1 cellular context compared by ENCODE assay signal in the genomic region with DNA sequence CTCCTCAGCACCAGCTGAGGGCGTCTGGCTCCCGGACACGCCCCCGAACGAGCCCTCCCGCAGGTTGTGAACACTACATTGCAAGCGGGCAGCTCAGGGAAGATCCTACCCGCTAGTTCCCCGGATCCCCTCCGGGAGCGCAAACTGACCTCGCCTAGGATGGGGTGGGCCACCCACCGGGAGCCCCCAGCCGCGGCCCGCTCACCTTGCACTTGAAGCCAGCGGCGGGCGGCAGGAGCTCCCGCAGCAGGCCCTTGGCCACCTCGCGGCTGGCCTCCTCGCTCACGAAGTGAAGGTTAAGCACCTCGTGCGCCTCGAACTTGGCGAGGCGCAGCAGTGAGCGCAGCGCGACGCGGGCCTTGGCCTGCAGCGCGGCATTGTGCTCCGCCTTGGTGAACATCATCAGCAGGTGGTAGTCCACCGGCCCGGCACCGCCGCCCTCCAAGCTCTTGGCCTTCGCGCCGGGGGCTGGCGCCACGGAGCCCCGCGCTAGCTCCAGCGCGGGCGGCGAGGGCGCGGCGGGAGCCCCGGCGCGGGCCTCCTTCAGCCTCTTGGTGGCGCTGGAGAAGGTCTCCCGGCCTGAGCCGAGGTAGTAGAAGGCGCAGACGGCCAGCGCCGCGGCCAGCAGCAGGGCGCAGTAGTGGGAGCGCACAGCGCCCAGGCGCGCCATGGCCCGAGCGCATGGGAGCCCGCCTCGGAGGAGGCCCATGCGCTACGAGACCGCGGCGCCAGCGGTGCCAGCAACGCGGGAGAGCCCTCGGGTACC.
TF ChIP-seq lines count a peak whose summit lies in the region.

No MANE protein-coding gene starts in this region.

TF ChIP-seq in K562, 482 proteins besides CTCF, POLR2A, EP300 and RAD21 (continued from another document and continues in another):
- TF ChIP-seq, protein P1, sequence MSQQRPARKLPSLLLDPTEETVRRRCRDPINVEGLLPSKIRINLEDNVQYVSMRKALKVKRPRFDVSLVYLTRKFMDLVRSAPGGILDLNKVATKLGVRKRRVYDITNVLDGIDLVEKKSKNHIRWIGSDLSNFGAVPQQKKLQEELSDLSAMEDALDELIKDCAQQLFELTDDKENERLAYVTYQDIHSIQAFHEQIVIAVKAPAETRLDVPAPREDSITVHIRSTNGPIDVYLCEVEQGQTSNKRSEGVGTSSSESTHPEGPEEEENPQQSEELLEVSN (IDR thresholded peaks at IDR 0.05; ENCODE audit: borderline replicate concordance in 1 of 2, extremely low read depth in 1 of 2, insufficient read depth in 1 of 2, insufficient read length in 1 of 2, low read depth in 1 of 2, low read length in 1 of 2, poor library complexity in 1 of 2, severe bottlenecking in 1 of 2), result peak; percentile 91 to 92
- TF ChIP-seq CCAR2 (IDR thresholded peaks at IDR 0.05; ENCODE audit: low read depth, low read length) (no peak), ARHGAP35 (IDR thresholded peaks at IDR 0.05; ENCODE audit: partially characterized antibody) (no peak), ZNF740 (CRISPR knock-in tag; IDR thresholded peaks at IDR 0.05) (no peak), ZNF740 (tag; IDR thresholded peaks at IDR 0.05) (no peak), NR2C2 (CRISPR knock-in tag; IDR thresholded peaks at IDR 0.05) (peak; percentile 71; the same call in 1 of the 2 replicates), NR2C2 (tag; IDR thresholded peaks at IDR 0.05) (peak; percentile 65; the same call in 1 of the 2 replicates), ZNF75A (CRISPR knock-in tag; IDR thresholded peaks at IDR 0.05) (no peak), CXXC5 (CRISPR knock-in tag; IDR thresholded peaks at IDR 0.05) (peak; percentile 77), BRD4 (IDR thresholded peaks at IDR 0.05) (0 out of 2 replicates have a peak, but pooled peaks have one; percentile 50), E2F8 (IDR thresholded peaks at IDR 0.05; ENCODE audit: low read depth, partially characterized antibody) (no peak), KAT8 (IDR thresholded peaks at IDR 0.05; ENCODE audit: low read depth) (no peak), RHOXF2B (CRISPR knock-in tag; conservative IDR thresholded peaks at IDR 0.05) (no peak), ZBTB12 (CRISPR knock-in tag; IDR thresholded peaks at IDR 0.05) (no peak), HDAC6 (IDR thresholded peaks at IDR 0.05; ENCODE audit: low read depth, low read length) (no peak; the same call in 1 of the 2 replicates), ZNF561 (CRISPR knock-in tag; conservative IDR thresholded peaks at IDR 0.05) (no peak), IFI16 (CRISPR knock-in tag; IDR thresholded peaks at IDR 0.05) (no peak), SMAD1 (IDR thresholded peaks at IDR 0.05; ENCODE audit: low read depth, low read length, partially characterized antibody) (no peak), ZNF232 (CRISPR knock-in tag; IDR thresholded peaks at IDR 0.05) (no peak), PRMT5 (CRISPR knock-in tag; IDR thresholded peaks at IDR 0.05) (no peak), EGR1 (conservative IDR thresholded peaks at IDR 0.05) (0 out of 2 replicates have a peak, but pooled peaks have one; percentile 19), LARP7 (IDR thresholded peaks at IDR 0.05) (no peak), CEBPZ (IDR thresholded peaks at IDR 0.05; ENCODE audit: borderline replicate concordance, low read depth, low read length) (no peak), ZBTB8A (IDR thresholded peaks at IDR 0.05; ENCODE audit: partially characterized antibody) (no peak), BRCA1 (IDR thresholded peaks at IDR 0.05) (no peak), BRCA1 (CRISPR knock-in tag; IDR thresholded peaks at IDR 0.05) (no peak), TAL1 (IDR thresholded peaks at IDR 0.05) (no peak), LEF1 (IDR thresholded peaks at IDR 0.05) (no peak), HOMEZ (CRISPR knock-in tag; IDR thresholded peaks at IDR 0.05) (no peak), SAFB2 (IDR thresholded peaks at IDR 0.05; ENCODE audit: borderline replicate concordance, low read depth, low read length, severe bottlenecking) (no peak), TBP (optimal IDR thresholded peaks at IDR 0.05; ENCODE audit: low read depth, low read length) (no peak), RBM34 (IDR thresholded peaks at IDR 0.05; ENCODE audit: borderline replicate concordance, insufficient read depth, low read length) (no peak), FOXJ3 (CRISPR knock-in tag; IDR thresholded peaks at IDR 0.05) (no peak), ZNF212 (CRISPR knock-in tag; IDR thresholded peaks at IDR 0.05) (no peak), ZNF785 (CRISPR knock-in tag; IDR thresholded peaks at IDR 0.05) (no peak), HNRNPH1 (optimal IDR thresholded peaks at IDR 0.05; ENCODE audit: low read depth, low read length) (no peak), GABPB1 (CRISPR knock-in tag; IDR thresholded peaks at IDR 0.05) (peak; percentile 44; the same call in 1 of the 2 replicates), ZNF143 (CRISPR knock-in tag; IDR thresholded peaks at IDR 0.05) (no peak), RBM14 (IDR thresholded peaks at IDR 0.05; ENCODE audit: borderline replicate concordance, insufficient read depth, low read depth, low read length) (0 out of 2 replicates have a peak, but pooled peaks have one; percentile 27), ZNF707 (CRISPR knock-in tag; conservative IDR thresholded peaks at IDR 0.05) (no peak), ZNF778 (CRISPR knock-in tag; IDR thresholded peaks at IDR 0.05) (no peak)
- TF ChIP-seq, protein P2, sequence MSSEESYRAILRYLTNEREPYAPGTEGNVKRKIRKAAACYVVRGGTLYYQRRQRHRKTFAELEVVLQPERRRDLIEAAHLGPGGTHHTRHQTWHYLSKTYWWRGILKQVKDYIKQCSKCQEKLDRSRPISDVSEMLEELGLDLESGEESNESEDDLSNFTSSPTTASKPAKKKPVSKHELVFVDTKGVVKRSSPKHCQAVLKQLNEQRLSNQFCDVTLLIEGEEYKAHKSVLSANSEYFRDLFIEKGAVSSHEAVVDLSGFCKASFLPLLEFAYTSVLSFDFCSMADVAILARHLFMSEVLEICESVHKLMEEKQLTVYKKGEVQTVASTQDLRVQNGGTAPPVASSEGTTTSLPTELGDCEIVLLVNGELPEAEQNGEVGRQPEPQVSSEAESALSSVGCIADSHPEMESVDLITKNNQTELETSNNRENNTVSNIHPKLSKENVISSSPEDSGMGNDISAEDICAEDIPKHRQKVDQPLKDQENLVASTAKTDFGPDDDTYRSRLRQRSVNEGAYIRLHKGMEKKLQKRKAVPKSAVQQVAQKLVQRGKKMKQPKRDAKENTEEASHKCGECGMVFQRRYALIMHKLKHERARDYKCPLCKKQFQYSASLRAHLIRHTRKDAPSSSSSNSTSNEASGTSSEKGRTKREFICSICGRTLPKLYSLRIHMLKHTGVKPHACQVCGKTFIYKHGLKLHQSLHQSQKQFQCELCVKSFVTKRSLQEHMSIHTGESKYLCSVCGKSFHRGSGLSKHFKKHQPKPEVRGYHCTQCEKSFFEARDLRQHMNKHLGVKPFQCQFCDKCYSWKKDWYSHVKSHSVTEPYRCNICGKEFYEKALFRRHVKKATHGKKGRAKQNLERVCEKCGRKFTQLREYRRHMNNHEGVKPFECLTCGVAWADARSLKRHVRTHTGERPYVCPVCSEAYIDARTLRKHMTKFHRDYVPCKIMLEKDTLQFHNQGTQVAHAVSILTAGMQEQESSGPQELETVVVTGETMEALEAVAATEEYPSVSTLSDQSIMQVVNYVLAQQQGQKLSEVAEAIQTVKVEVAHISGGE (CRISPR knock-in tag; IDR thresholded peaks at IDR 0.05), result no peak
- TF ChIP-seq, protein P3, sequence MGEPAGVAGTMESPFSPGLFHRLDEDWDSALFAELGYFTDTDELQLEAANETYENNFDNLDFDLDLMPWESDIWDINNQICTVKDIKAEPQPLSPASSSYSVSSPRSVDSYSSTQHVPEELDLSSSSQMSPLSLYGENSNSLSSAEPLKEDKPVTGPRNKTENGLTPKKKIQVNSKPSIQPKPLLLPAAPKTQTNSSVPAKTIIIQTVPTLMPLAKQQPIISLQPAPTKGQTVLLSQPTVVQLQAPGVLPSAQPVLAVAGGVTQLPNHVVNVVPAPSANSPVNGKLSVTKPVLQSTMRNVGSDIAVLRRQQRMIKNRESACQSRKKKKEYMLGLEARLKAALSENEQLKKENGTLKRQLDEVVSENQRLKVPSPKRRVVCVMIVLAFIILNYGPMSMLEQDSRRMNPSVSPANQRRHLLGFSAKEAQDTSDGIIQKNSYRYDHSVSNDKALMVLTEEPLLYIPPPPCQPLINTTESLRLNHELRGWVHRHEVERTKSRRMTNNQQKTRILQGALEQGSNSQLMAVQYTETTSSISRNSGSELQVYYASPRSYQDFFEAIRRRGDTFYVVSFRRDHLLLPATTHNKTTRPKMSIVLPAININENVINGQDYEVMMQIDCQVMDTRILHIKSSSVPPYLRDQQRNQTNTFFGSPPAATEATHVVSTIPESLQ (CRISPR knock-in tag; IDR thresholded peaks at IDR 0.05), result no peak
- TF ChIP-seq, protein P4, sequence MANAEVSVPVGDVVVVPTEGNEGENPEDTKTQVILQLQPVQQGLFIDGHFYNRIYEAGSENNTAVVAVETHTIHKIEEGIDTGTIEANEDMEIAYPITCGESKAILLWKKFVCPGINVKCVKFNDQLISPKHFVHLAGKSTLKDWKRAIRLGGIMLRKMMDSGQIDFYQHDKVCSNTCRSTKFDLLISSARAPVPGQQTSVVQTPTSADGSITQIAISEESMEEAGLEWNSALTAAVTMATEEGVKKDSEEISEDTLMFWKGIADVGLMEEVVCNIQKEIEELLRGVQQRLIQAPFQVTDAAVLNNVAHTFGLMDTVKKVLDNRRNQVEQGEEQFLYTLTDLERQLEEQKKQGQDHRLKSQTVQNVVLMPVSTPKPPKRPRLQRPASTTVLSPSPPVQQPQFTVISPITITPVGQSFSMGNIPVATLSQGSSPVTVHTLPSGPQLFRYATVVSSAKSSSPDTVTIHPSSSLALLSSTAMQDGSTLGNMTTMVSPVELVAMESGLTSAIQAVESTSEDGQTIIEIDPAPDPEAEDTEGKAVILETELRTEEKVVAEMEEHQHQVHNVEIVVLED (CRISPR knock-in tag; IDR thresholded peaks at IDR 0.05), result no peak
